ENCODE assay signal across 14 cellular contexts in the genomic region with DNA sequence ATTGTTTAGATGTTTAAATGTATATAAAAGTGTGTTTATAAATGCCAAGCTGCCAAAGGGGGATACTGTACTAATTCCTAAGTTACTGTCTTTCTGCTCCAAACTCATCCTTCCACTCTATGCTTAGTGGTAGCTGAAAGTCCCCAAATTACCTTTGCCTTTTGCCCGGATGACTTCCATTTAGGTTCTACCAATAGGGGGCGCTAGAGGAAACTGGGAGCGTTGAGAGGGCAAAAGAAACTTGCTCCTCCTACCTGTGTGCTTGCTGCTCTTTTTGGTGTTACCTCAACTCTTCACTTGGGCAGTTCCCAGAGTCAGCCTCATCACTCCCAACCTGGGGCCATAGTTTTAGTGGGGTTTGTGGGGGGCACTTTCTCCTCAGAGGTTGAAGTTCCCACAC. TPM values are rescaled to one million over a fixed set of nuclear protein-coding genes. Genes with fewer than 3 reads are reported as not detected.
DNase-seq lines count a peak whose midpoint lies in the region; ATAC-seq and TF ChIP-seq lines count a peak whose summit lies in the region.
"Had no signal": no experiment of that assay in that cellular context is flagged by ENCODE, and none has a peak within 500 bp of the region (broad histone marks: within the 10 kb centered on the region; RNA-seq: fewer than 3 reads in every experiment).

No MANE protein-coding gene starts in this region.

- TF ChIP-seq CTCF in activated CD8-positive, alpha-beta T cell treated with anti-CD3 and anti-CD28 coated beads for 36 hours (IDR thresholded peaks at IDR 0.05), result peak; percentile 49

- no peak overlapping the region for H3K4me3 Mint-ChIP-seq in activated CD8-positive, alpha-beta T cell treated with anti-CD3 and anti-CD28 coated beads for 36 hours
- H3K4me3 Mint-ChIP-seq in activated CD8-positive, alpha-beta T cell treated with anti-CD3 and anti-CD28 coated beads, Interleukin-2, amount 10 ng/mL, durations not matched to agents 7 days and 5 days, result no peak overlapping the region

- H3K27me3 Mint-ChIP-seq in activated CD8-positive, alpha-beta T cell treated with anti-CD3 and anti-CD28 coated beads for 36 hours, result peaks cover 15% of the 10 kb centered on the region
- H3K27me3 Mint-ChIP-seq in activated CD8-positive, alpha-beta T cell treated with anti-CD3 and anti-CD28 coated beads, Interleukin-2, amount 10 ng/mL, durations not matched to agents 7 days and 5 days (ENCODE audit: low read depth), result peaks cover 8% of the 10 kb centered on the region

- POLR2A ChIA-PET in activated CD8-positive, alpha-beta T cell treated with anti-CD3 and anti-CD28 coated beads for 36 hours (lab: Charles Lee), result no interaction called here
- POLR2A ChIA-PET in activated CD8-positive, alpha-beta T cell treated with anti-CD3 and anti-CD28 coated beads, Interleukin-2, amount 10 ng/mL, durations not matched to agents 7 days and 5 days (lab: Charles Lee), result no interaction called here

- intact Hi-C loops in activated CD8-positive, alpha-beta T cell treated with anti-CD3 and anti-CD28 coated beads for 36 hours (cut with micrococcal nuclease), result no loop called here

- CTCF ChIA-PET in activated CD8-positive, alpha-beta T cell treated with anti-CD3 and anti-CD28 coated beads for 36 hours (lab: Charles Lee), result interaction anchor here (0.8 to 2.1 kb wide), 5 partner anchors 10 to 71 kb away, joined by 3 to 9 read pairs (median 3); no protein-coding TSS in a partner anchor
- CTCF ChIA-PET in activated CD8-positive, alpha-beta T cell treated with anti-CD3 and anti-CD28 coated beads, Interleukin-2, amount 10 ng/mL, durations not matched to agents 7 days and 5 days (lab: Charles Lee), result interaction anchor here (0.9 to 1.0 kb wide), 2 partner anchors 58 to 162 kb away, joined by 3 read pairs; a partner anchor contains a TSS

- H3K9me3 Mint-ChIP-seq in activated CD8-positive, alpha-beta T cell treated with anti-CD3 and anti-CD28 coated beads for 36 hours, result peaks cover 4% of the 10 kb centered on the region
- no peaks in the 10 kb centered on the region for H3K9me3 Mint-ChIP-seq in activated CD8-positive, alpha-beta T cell treated with anti-CD3 and anti-CD28 coated beads, Interleukin-2, amount 10 ng/mL, durations not matched to agents 7 days and 5 days (ENCODE audit: insufficient read depth)

- no peaks in the 10 kb centered on the region for H3K4me1 Mint-ChIP-seq in activated CD8-positive, alpha-beta T cell treated with anti-CD3 and anti-CD28 coated beads for 36 hours (ENCODE audit: low read depth)
- no peaks in the 10 kb centered on the region for H3K4me1 Mint-ChIP-seq in activated CD8-positive, alpha-beta T cell treated with anti-CD3 and anti-CD28 coated beads, Interleukin-2, amount 10 ng/mL, durations not matched to agents 7 days and 5 days (ENCODE audit: low read depth)

- H3K27ac Mint-ChIP-seq in activated CD8-positive, alpha-beta T cell treated with anti-CD3 and anti-CD28 coated beads for 36 hours, result no peak overlapping the region
- no peak overlapping the region for H3K27ac Mint-ChIP-seq in activated CD8-positive, alpha-beta T cell treated with anti-CD3 and anti-CD28 coated beads, Interleukin-2, amount 10 ng/mL, durations not matched to agents 7 days and 5 days

- TF ChIP-seq POLR2A in erythroblast (IDR thresholded peaks at IDR 0.05; ENCODE audit: low read length), result no peak

- DNase-seq in activated CD8-positive, alpha-beta T cell treated with anti-CD3 and anti-CD28 coated beads for 36 hours, result no peak
- DNase-seq in activated CD8-positive, alpha-beta T cell treated with anti-CD3 and anti-CD28 coated beads, Interleukin-2, amount 10 ng/mL, durations not matched to agents 7 days and 5 days, result no peak
- DNase-seq in NCI-H69 (lab: John Stamatoyannopoulos, UW) (peak; percentile 39), erythroblast (lab: John Stamatoyannopoulos, UW) (peak; percentile 10 to 47), NCI-H2107 treated with DMSO at 0.1 percent for 48 hours (lab: John Stamatoyannopoulos, UW; ENCODE audit: unreplicated experiment) (no peak), UCSD-AML1 (lab: John Stamatoyannopoulos, UW; ENCODE audit: unreplicated experiment) (no peak), Ammon's horn (ENCODE audit: low spot score) (no peak)
- DNase-seq: activated T-cell treated with anti-CD3 and anti-CD28 coated beads, Interleukin-2, amount 50 U/mL, for 48 hours; NCI-H2107; Right ventricle myocardium superior had no signal

- ATAC-seq in activated CD8-positive, alpha-beta T cell treated with anti-CD3 and anti-CD28 coated beads for 36 hours, result no peak
- ATAC-seq in activated CD8-positive, alpha-beta T cell treated with anti-CD3 and anti-CD28 coated beads, Interleukin-2, amount 10 ng/mL, durations not matched to agents 7 days and 5 days, result no peak
- ATAC-seq in GM21717 (IDR thresholded peaks at IDR 0.05; ENCODE audit: unreplicated experiment), result no peak
- ATAC-seq: sciatic nerve had no signal

- H3K36me3 Mint-ChIP-seq in activated CD8-positive, alpha-beta T cell treated with anti-CD3 and anti-CD28 coated beads for 36 hours (ENCODE audit: low read depth), result no peaks in the 10 kb centered on the region
- no peaks in the 10 kb centered on the region for H3K36me3 Mint-ChIP-seq in activated CD8-positive, alpha-beta T cell treated with anti-CD3 and anti-CD28 coated beads, Interleukin-2, amount 10 ng/mL, durations not matched to agents 7 days and 5 days (ENCODE audit: low read depth)

RNA-seq across cellular contexts. Expression of a gene that starts 5.9 kb away (rescaled TPM):
- total RNA-seq in activated CD8-positive, alpha-beta T cell treated with anti-CD3 and anti-CD28 coated beads for 36 hours, result not detected
- total RNA-seq in activated CD8-positive, alpha-beta T cell treated with anti-CD3 and anti-CD28 coated beads, Interleukin-2, amount 10 ng/mL, durations not matched to agents 7 days and 5 days, result not detected
- total RNA-seq: G401, Right ventricle myocardium superior, sciatic nerve, temporal lobe had no signal

RNA-seq across cellular contexts. Expression of a gene that starts 15.0 kb away (rescaled TPM):
- not detected for total RNA-seq in activated CD8-positive, alpha-beta T cell treated with anti-CD3 and anti-CD28 coated beads for 36 hours
- total RNA-seq in activated CD8-positive, alpha-beta T cell treated with anti-CD3 and anti-CD28 coated beads, Interleukin-2, amount 10 ng/mL, durations not matched to agents 7 days and 5 days, result not detected
- total RNA-seq: G401, Right ventricle myocardium superior, sciatic nerve, temporal lobe had no signal

RNA-seq across cellular contexts. Expression of a gene that starts 22.4 kb away (rescaled TPM):
- not detected for total RNA-seq in activated CD8-positive, alpha-beta T cell treated with anti-CD3 and anti-CD28 coated beads for 36 hours
- not detected for total RNA-seq in activated CD8-positive, alpha-beta T cell treated with anti-CD3 and anti-CD28 coated beads, Interleukin-2, amount 10 ng/mL, durations not matched to agents 7 days and 5 days
- total RNA-seq: G401, Right ventricle myocardium superior, sciatic nerve, temporal lobe had no signal

RNA-seq across cellular contexts. Expression of a gene that starts 45.7 kb away (rescaled TPM):
- total RNA-seq in activated CD8-positive, alpha-beta T cell treated with anti-CD3 and anti-CD28 coated beads for 36 hours, result not detected
- not detected for total RNA-seq in activated CD8-positive, alpha-beta T cell treated with anti-CD3 and anti-CD28 coated beads, Interleukin-2, amount 10 ng/mL, durations not matched to agents 7 days and 5 days
- total RNA-seq: G401, Right ventricle myocardium superior, sciatic nerve, temporal lobe had no signal

RNA-seq across cellular contexts. Expression of a gene that starts 59.3 kb away (rescaled TPM):
- total RNA-seq in activated CD8-positive, alpha-beta T cell treated with anti-CD3 and anti-CD28 coated beads for 36 hours, result not detected
- not detected for total RNA-seq in activated CD8-positive, alpha-beta T cell treated with anti-CD3 and anti-CD28 coated beads, Interleukin-2, amount 10 ng/mL, durations not matched to agents 7 days and 5 days
- total RNA-seq: G401, Right ventricle myocardium superior, sciatic nerve, temporal lobe had no signal

Comparison
In these comparisons a context has a peak if more than half of its experiments do, and no peak if none do; other contexts are left out.
1. DNase-seq: peak in NCI-H69 (single experiment) and erythroblast (2 of 2); none in activated CD8-positive, alpha-beta T cell treated with anti-CD3 and anti-CD28 coated beads for 36 hours (single experiment), activated CD8-positive, alpha-beta T cell treated with anti-CD3 and anti-CD28 coated beads, Interleukin-2, amount 10 ng/mL, durations not matched to agents 7 days and 5 days (single experiment), NCI-H2107 treated with DMSO at 0.1 percent for 48 hours (single experiment), UCSD-AML1 (single experiment) and Ammon's horn (single experiment).